22 cellular contexts compared by ENCODE assay signal in the genomic region with DNA sequence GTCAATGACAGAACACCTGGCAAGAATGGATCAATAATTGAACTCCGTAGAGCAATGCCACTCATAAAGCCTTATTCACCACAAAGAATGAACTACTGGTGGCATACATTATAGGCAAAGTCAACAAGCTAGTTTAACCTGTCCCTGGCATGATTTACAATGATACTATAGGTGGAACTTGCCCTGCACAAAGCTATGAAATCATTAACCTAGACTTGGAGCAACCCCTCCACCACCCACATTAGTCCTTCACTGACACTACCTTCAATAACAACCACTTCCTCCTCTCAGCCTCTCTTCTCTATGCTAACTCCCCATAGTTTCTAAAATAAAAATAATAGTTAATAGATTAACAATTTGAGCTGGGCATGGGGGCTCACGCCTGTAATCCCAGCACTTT. TPM values are rescaled to one million over a fixed set of nuclear protein-coding genes. Genes with fewer than 3 reads are reported as not detected.
DNase-seq lines count a peak whose midpoint lies in the region; ATAC-seq, FAIRE-seq and TF ChIP-seq lines count a peak whose summit lies in the region.
"Had no signal": no experiment of that assay in that cellular context is flagged by ENCODE, and none has a peak within 500 bp of the region (broad histone marks: within the 10 kb centered on the region; RNA-seq: fewer than 3 reads in every experiment).

No MANE protein-coding gene starts in this region.

- TF ChIP-seq CTCF in GM10248 (IDR thresholded peaks at IDR 0.05; ENCODE audit: control extremely low read depth, extremely low read depth, low read depth, missing control alignments) (no peak), LNCaP clone FGC (IDR thresholded peaks at IDR 0.05; ENCODE audit: control insufficient read depth, extremely low read depth, insufficient read depth) (no peak), keratinocyte (optimal IDR thresholded peaks at IDR 0.05 in 1 of 3, IDR thresholded peaks at IDR 0.05 in 1 of 3, conservative IDR thresholded peaks at IDR 0.05 in 1 of 3; ENCODE audit: extremely low read depth in 1 of 3, insufficient read depth in 2 of 3, low read length in 3 of 3) (no peak), ascending aorta (IDR thresholded peaks at IDR 0.05) (no peak)

- dilution Hi-C loops in keratinocyte (cut with MboI; ENCODE audit: extremely low pct_ligation_motif_present, low sequenced_read_pairs), result no loop called here

- H3K9me1 ChIP-seq in keratinocyte (ENCODE audit: control insufficient read depth, extremely low read depth, insufficient read depth, low read length), result no peaks in the 10 kb centered on the region

- no peaks in the 10 kb centered on the region for H3K27me3 Mint-ChIP-seq in CD8-positive, alpha-beta memory T cell
- H3K27me3 Mint-ChIP-seq: memory B cell, T-helper 17 cell had no signal

- no peaks in the 10 kb centered on the region for H3K27me3 ChIP-seq in keratinocyte (ENCODE audit: control insufficient read depth, extremely low read depth, insufficient read depth, low read length)
- no peaks in the 10 kb centered on the region for H3K27me3 ChIP-seq in CD8-positive, alpha-beta memory T cell (ENCODE audit: insufficient read depth, low read length, poor library complexity, severe bottlenecking)
- H3K27me3 ChIP-seq in ascending aorta, result no peaks in the 10 kb centered on the region

- ATAC-seq in GM19452 (IDR thresholded peaks at IDR 0.05; ENCODE audit: unreplicated experiment) (peak; percentile 75), HG03280 (IDR thresholded peaks at IDR 0.05; ENCODE audit: unreplicated experiment) (no peak)
- ATAC-seq: T-helper 17 cell had no signal

- H3K27ac Mint-ChIP-seq in CD8-positive, alpha-beta memory T cell, result peak overlapping the region in 1 of 8 donors; percentile 4
- H3K27ac Mint-ChIP-seq: memory B cell, nephron, T-helper 17 cell had no signal

- H3K4me2 ChIP-seq in keratinocyte (ENCODE audit: control insufficient read depth, extremely low read depth, insufficient read depth, low read depth, low read length), result no peak overlapping the region

- H3K4me1 Mint-ChIP-seq in CD8-positive, alpha-beta memory T cell, result peaks cover 39 to 58% (median 50%) of the 10 kb centered on the region in 3 donors
- H3K4me1 Mint-ChIP-seq: nephron had no signal

- H3K4me3 Mint-ChIP-seq in CD8-positive, alpha-beta memory T cell, result no peak overlapping the region
- H3K4me3 Mint-ChIP-seq: memory B cell, nephron, T-helper 17 cell had no signal

- H3K27ac ChIP-seq in keratinocyte (ENCODE audit: control insufficient read depth, insufficient read depth, low read length), result no peak overlapping the region
- H3K27ac ChIP-seq in CD8-positive, alpha-beta memory T cell (ENCODE audit: low read depth, low read length), result no peak overlapping the region
- no peak overlapping the region for H3K27ac ChIP-seq in ascending aorta

- H3K9ac ChIP-seq in keratinocyte (ENCODE audit: control insufficient read depth, extremely low read depth, insufficient read depth, low read length), result no peak overlapping the region

- no peaks in the 10 kb centered on the region for H3K79me2 ChIP-seq in keratinocyte (ENCODE audit: control insufficient read depth, insufficient read depth, low read length)

- no peaks in the 10 kb centered on the region for H3K9me3 Mint-ChIP-seq in CD8-positive, alpha-beta memory T cell
- H3K9me3 Mint-ChIP-seq: memory B cell, nephron had no signal

- CTCF ChIA-PET in GM10248 (lab: Yijun Ruan, JAX), result interaction anchor here (1.0 to 1.7 kb wide), 3 partner anchors 8 to 20 kb away, joined by 3 to 6 read pairs (median 3); no protein-coding TSS in a partner anchor
- CTCF ChIA-PET in CD8-positive, alpha-beta memory T cell (lab: Charles Lee), result interaction anchor here (0.6 kb wide), 1 partner anchor 138 kb away, joined by 4 read pairs; no protein-coding TSS in a partner anchor

- peaks cover 7% of the 10 kb centered on the region for H3K4me1 ChIP-seq in keratinocyte (ENCODE audit: control insufficient read depth, extremely low read depth, insufficient read depth, low read length)
- peaks cover 7% of the 10 kb centered on the region for H3K4me1 ChIP-seq in CD8-positive, alpha-beta memory T cell (ENCODE audit: insufficient read depth, low read length)
- no peaks in the 10 kb centered on the region for H3K4me1 ChIP-seq in ascending aorta

- H4K20me1 ChIP-seq in keratinocyte (ENCODE audit: control insufficient read depth, extremely low read depth, insufficient read depth, low read length), result no peaks in the 10 kb centered on the region

- no peak overlapping the region for H3K4me3 ChIP-seq in LNCaP clone FGC (ENCODE audit: low read depth, low read length)
- H3K4me3 ChIP-seq in keratinocyte (ENCODE audit: control insufficient read depth in 2 of 3, extremely low read depth in 1 of 3, insufficient read depth in 2 of 3, low read depth in 1 of 3, low read length in 3 of 3), result no peak overlapping the region
- H3K4me3 ChIP-seq in CD8-positive, alpha-beta memory T cell (ENCODE audit: low read length), result no peak overlapping the region
- no peak overlapping the region for H3K4me3 ChIP-seq in ascending aorta
- H3K4me3 ChIP-seq: HAP-1 had no signal

- H3K36me3 Mint-ChIP-seq in CD8-positive, alpha-beta memory T cell, result peaks cover 0 to 39% (median 1%) of the 10 kb centered on the region in 3 donors

- peak; percentile 16 for DNase-seq in GM10248 (ENCODE audit: extremely low spot score)
- peak; percentile 57 for DNase-seq in LNCaP clone FGC (ENCODE audit: low read depth)
- no peak for DNase-seq in keratinocyte (ENCODE audit: low read depth, low spot score)
- DNase-seq in AG08396 (ENCODE audit: low spot score), result no peak
- DNase-seq in CD8-positive, alpha-beta memory T cell, result no peak
- no peak for DNase-seq in ascending aorta (ENCODE audit: low spot score in 2 of 2)
- DNase-seq: activated CD4-positive, alpha-beta T cell treated with anti-CD3 and anti-CD28 coated beads, Interleukin-2, amount 50 U/mL, for 48 hours; activated naive CD4-positive, alpha-beta T cell treated with anti-CD3 and anti-CD28 coated beads, Interleukin-2, amount 50 U/mL, for 16 hours; activated T-cell treated with anti-CD3 and anti-CD28 coated beads for 4 hours; COR-L47; NCI-H1930; NCI-H774; posterior cingulate gyrus; SIG-M5; T-helper 17 cell had no signal

- FAIRE-seq in keratinocyte (lab: Jason Lieb, UNC), result peak; percentile 61
- FAIRE-seq: colon, islet of Langerhans had no signal

- POLR2A ChIA-PET in GM10248 (lab: Yijun Ruan, JAX), result no interaction called here
- POLR2A ChIA-PET in CD8-positive, alpha-beta memory T cell (lab: Charles Lee), result no interaction called here

- H3K36me3 ChIP-seq in keratinocyte (ENCODE audit: control insufficient read depth in 2 of 2, extremely low read depth in 1 of 2, insufficient read depth in 2 of 2, low read length in 2 of 2) (no peaks in the 10 kb centered on the region), ascending aorta (peaks cover 0 to 6% of the 10 kb centered on the region in 2 donors)
- peaks cover 7% of the 10 kb centered on the region for H3K36me3 ChIP-seq in CD8-positive, alpha-beta memory T cell (ENCODE audit: insufficient read depth, low read length)
- H3K36me3 ChIP-seq: HAP-1 had no signal

- intact Hi-C loops in ascending aorta (cut with DNase I), result no loop called here

- H3K9me3 ChIP-seq in keratinocyte (ENCODE audit: control insufficient read depth, low read depth, low read length) (no peaks in the 10 kb centered on the region), ascending aorta (no peaks in the 10 kb centered on the region)
- H3K9me3 ChIP-seq in CD8-positive, alpha-beta memory T cell (ENCODE audit: low read length), result no peaks in the 10 kb centered on the region
- H3K9me3 ChIP-seq: HAP-1 had no signal

- H2AFZ ChIP-seq in keratinocyte (ENCODE audit: control insufficient read depth, low read length), result no peak overlapping the region

RNA-seq across cellular contexts. Expression of gene ACAP2, which starts 54.4 kb away (rescaled TPM):
- 15.1 to 23.5 TPM (median 15.7 TPM) in 3 replicates for polyA plus RNA-seq in keratinocyte
- polyA plus RNA-seq in keratinocyte (2011; ENCODE audit: low read depth), result 53.6 TPM
- polyA plus RNA-seq in keratinocyte (2011; cell fraction: cytosol; rRNA removed), result 10.3 and 18.3 TPM in 2 replicates
- polyA plus RNA-seq in keratinocyte (2011; cell fraction: nucleus; rRNA removed), result 21.9 and 30.1 TPM in 2 replicates
- 13.7 and 20.0 TPM in 2 replicates for polyA plus RNA-seq in keratinocyte (2012; ENCODE audit: low replicate concordance)
- 13.6 to 51.9 TPM (median 25.4 TPM) in 3 replicates for polyA minus RNA-seq in keratinocyte
- 31.5 TPM for polyA minus RNA-seq in keratinocyte (2011; cell fraction: cytosol; rRNA and poly(A)+ RNA removed)
- 46.2 and 70.8 TPM in 2 replicates for polyA minus RNA-seq in keratinocyte (2011; cell fraction: nucleus; rRNA and poly(A)+ RNA removed)
- 10 to 100 TPM; 39.5 to 42.9 TPM for total RNA-seq in CD8-positive, alpha-beta memory T cell
- polyA plus RNA-seq in CD8-positive, alpha-beta memory T cell, result 47.0 TPM
- 20.4 TPM for total RNA-seq in ascending aorta

Comparison
In these comparisons a context has a peak if more than half of its experiments do, and no peak if none do; other contexts are left out.
1. DNase-seq: peak in GM10248 (single experiment) and LNCaP clone FGC (single experiment); none in keratinocyte (single experiment), AG08396 (single experiment), CD8-positive, alpha-beta memory T cell (0 of 5) and ascending aorta (0 of 2).